1 cellular context compared by ENCODE assay signal in genomic region chr3:52827441-52827840, GRCh38.
A peak's percentile ranks its signal among the peaks of the same experiment; 100 is the strongest.
TF ChIP-seq lines count a peak whose summit lies in the region.

No MANE protein-coding gene starts in this region.

TF ChIP-seq in HepG2, 621 proteins besides CTCF, POLR2A, EP300 and RAD21 (continues in another document):
- no peak for TF ChIP-seq HDAC2 (CRISPR knock-in tag; IDR thresholded peaks at IDR 0.05)
- TF ChIP-seq TRAFD1 (CRISPR knock-in tag; IDR thresholded peaks at IDR 0.05; ENCODE audit: borderline replicate concordance), result no peak
- TF ChIP-seq SETDB1 (CRISPR knock-in tag; IDR thresholded peaks at IDR 0.05; ENCODE audit: borderline replicate concordance), result no peak
- TF ChIP-seq ZNF674 (CRISPR knock-in tag; IDR thresholded peaks at IDR 0.05; ENCODE audit: low read depth), result no peak
- no peak for TF ChIP-seq ATF5 (CRISPR knock-in tag; IDR thresholded peaks at IDR 0.05; ENCODE audit: low read depth)
- TF ChIP-seq STAT6 (CRISPR knock-in tag; IDR thresholded peaks at IDR 0.05; ENCODE audit: borderline replicate concordance), result 0 out of 2 replicates have a peak, but pooled peaks have one; percentile 45
- no peak for TF ChIP-seq HES4 (CRISPR knock-in tag; IDR thresholded peaks at IDR 0.05; ENCODE audit: borderline replicate concordance)
- no peak for TF ChIP-seq MLLT10 (CRISPR knock-in tag; IDR thresholded peaks at IDR 0.05)
- TF ChIP-seq HMGXB4 (CRISPR knock-in tag; IDR thresholded peaks at IDR 0.05; ENCODE audit: borderline replicate concordance in 1 of 2, low read depth in 1 of 2), result no peak
- TF ChIP-seq ZNF318 (CRISPR knock-in tag; IDR thresholded peaks at IDR 0.05), result no peak
- TF ChIP-seq ZNF83 (CRISPR knock-in tag; IDR thresholded peaks at IDR 0.05; ENCODE audit: borderline replicate concordance), result peak; percentile 28; the same call in 1 of the 2 replicates
- no peak for TF ChIP-seq TRIM22 (IDR thresholded peaks at IDR 0.05)
- no peak for TF ChIP-seq HOMEZ (CRISPR knock-in tag; IDR thresholded peaks at IDR 0.05; ENCODE audit: low read depth)
- TF ChIP-seq ARNTL (CRISPR knock-in tag; IDR thresholded peaks at IDR 0.05), result no peak
- TF ChIP-seq ZNF598 (CRISPR knock-in tag; IDR thresholded peaks at IDR 0.05; ENCODE audit: borderline replicate concordance), result no peak
- no peak for TF ChIP-seq KDM5A (IDR thresholded peaks at IDR 0.05; ENCODE audit: borderline replicate concordance, low read length)
- TF ChIP-seq REST (IDR thresholded peaks at IDR 0.05; ENCODE audit: borderline replicate concordance in 1 of 2, low read depth in 1 of 2, low read length in 2 of 2), result no peak
- TF ChIP-seq ZNF619 (CRISPR knock-in tag; IDR thresholded peaks at IDR 0.05), result no peak
- 0 out of 2 replicates have a peak, but pooled peaks have one; percentile 14 for TF ChIP-seq ZBTB42 (CRISPR knock-in tag; IDR thresholded peaks at IDR 0.05)
- 0 out of 2 replicates have a peak, but pooled peaks have one; percentile 54 for TF ChIP-seq ZNF350 (CRISPR knock-in tag; IDR thresholded peaks at IDR 0.05; ENCODE audit: borderline replicate concordance, low read depth)
- no peak for TF ChIP-seq ZFP90 (CRISPR knock-in tag; IDR thresholded peaks at IDR 0.05; ENCODE audit: borderline replicate concordance)
- no peak for TF ChIP-seq ZNF367 (CRISPR knock-in tag; IDR thresholded peaks at IDR 0.05; ENCODE audit: borderline replicate concordance)
- no peak for TF ChIP-seq ZNF230 (CRISPR knock-in tag; IDR thresholded peaks at IDR 0.05)
- 0 out of 2 replicates have a peak, but pooled peaks have one; percentile 28 for TF ChIP-seq ZBTB26 (CRISPR knock-in tag; IDR thresholded peaks at IDR 0.05; ENCODE audit: borderline replicate concordance)
- TF ChIP-seq ZNF562 (CRISPR knock-in tag; IDR thresholded peaks at IDR 0.05; ENCODE audit: borderline replicate concordance), result no peak
- no peak for TF ChIP-seq RXRB (CRISPR knock-in tag; IDR thresholded peaks at IDR 0.05; ENCODE audit: borderline replicate concordance)
- TF ChIP-seq FOXC1 (CRISPR knock-in tag; IDR thresholded peaks at IDR 0.05; ENCODE audit: borderline replicate concordance), result no peak
- no peak for TF ChIP-seq ZNF549 (CRISPR knock-in tag; IDR thresholded peaks at IDR 0.05)
- no peak for TF ChIP-seq HIVEP1 (CRISPR knock-in tag; IDR thresholded peaks at IDR 0.05)
